8 cellular contexts compared by ENCODE assay signal in genomic region chr6:157274471-157275226, GRCh38. TPM values are rescaled to one million over a fixed set of nuclear protein-coding genes. Genes with fewer than 3 reads are reported as not detected.
DNase-seq lines count a peak whose midpoint lies in the region; ATAC-seq and TF ChIP-seq lines count a peak whose summit lies in the region.

No MANE protein-coding gene starts in this region.

- ATAC-seq in GM19463 (IDR thresholded peaks at IDR 0.05; ENCODE audit: unreplicated experiment) = peak; percentile 87

- peak; percentile 32 for TF ChIP-seq CTCF in epithelial cell of esophagus (IDR thresholded peaks at IDR 0.05; ENCODE audit: insufficient read depth, low read depth, low read length, missing control alignments)

- peaks cover 12 to 14% (median 12%) of the 10 kb centered on the region in 3 donors for H3K4me1 Mint-ChIP-seq in CD8-positive, alpha-beta memory T cell

- H3K9me3 Mint-ChIP-seq in CD8-positive, alpha-beta memory T cell = peaks cover 0 to 4% (median 0%) of the 10 kb centered on the region in 5 donors

- peak overlapping the region; percentile 92 to 97 (median 95) for H3K27ac Mint-ChIP-seq in CD8-positive, alpha-beta memory T cell

- peak; percentile 78 to 88 (median 85) for DNase-seq in CD8-positive, alpha-beta memory T cell
- DNase-seq in HK-2 (ENCODE audit: unreplicated experiment) = peak; percentile 77
- DNase-seq in NOMO-1 treated with dmso at 0.1 percent for 144 hours (lab: John Stamatoyannopoulos, UW; ENCODE audit: unreplicated experiment) = peak; percentile 64
- peak; percentile 79 for DNase-seq in activated T-cell treated with anti-CD3 and anti-CD28 coated beads for 1 hour (ENCODE audit: low read depth)
- peak; percentile 67 for DNase-seq in epithelial cell of esophagus (ENCODE audit: low read depth)
- peak; percentile 57 for DNase-seq in mucosa of gallbladder (ENCODE audit: low spot score)
- DNase-seq in stimulated activated CD8-positive, alpha-beta memory T cell treated with anti-CD3 and anti-CD28 coated beads, Interleukin-4, amount 100 ng/mL, for 4 hours (ENCODE audit: low read depth in 2 of 2, low spot score in 1 of 2) = peak; percentile 65 to 74

- H3K4me1 ChIP-seq in CD8-positive, alpha-beta memory T cell (ENCODE audit: insufficient read depth, low read length) = peaks cover 11% of the 10 kb centered on the region

- peaks cover 0 to 4% (median 2%) of the 10 kb centered on the region in 3 donors for H3K36me3 Mint-ChIP-seq in CD8-positive, alpha-beta memory T cell

- H3K4me3 ChIP-seq in CD8-positive, alpha-beta memory T cell (ENCODE audit: low read length) = peak overlapping the region; percentile 76
- peak overlapping the region; percentile 57 for H3K4me3 ChIP-seq in epithelial cell of esophagus (ENCODE audit: low read length)

- H3K27ac ChIP-seq in CD8-positive, alpha-beta memory T cell (ENCODE audit: low read depth, low read length) = peak overlapping the region; percentile 75

- CTCF ChIA-PET in CD8-positive, alpha-beta memory T cell (lab: Charles Lee) = interaction anchor here (0.6 to 2.9 kb wide), 13 partner anchors 9 to 1960 kb away, joined by 3 to 16 read pairs (median 5); no protein-coding TSS in a partner anchor

- POLR2A ChIA-PET in CD8-positive, alpha-beta memory T cell (lab: Charles Lee) = interaction anchor here (1.2 to 1.4 kb wide), 3 partner anchors 16 to 39 kb away, joined by 3 to 12 read pairs (median 4); no protein-coding TSS in a partner anchor

- peaks cover 0 to 3% of the 10 kb centered on the region in 2 donors for H3K27me3 Mint-ChIP-seq in CD8-positive, alpha-beta memory T cell

- no peaks in the 10 kb centered on the region for H3K27me3 ChIP-seq in CD8-positive, alpha-beta memory T cell (ENCODE audit: insufficient read depth, low read length, poor library complexity, severe bottlenecking)

- H3K9me3 ChIP-seq in CD8-positive, alpha-beta memory T cell (ENCODE audit: low read length) = no peaks in the 10 kb centered on the region

- H3K4me3 Mint-ChIP-seq in CD8-positive, alpha-beta memory T cell = peak overlapping the region; percentile 91 to 99 (median 92)

- H3K36me3 ChIP-seq in CD8-positive, alpha-beta memory T cell (ENCODE audit: insufficient read depth, low read length) = no peaks in the 10 kb centered on the region

RNA-seq across cellular contexts. Expression of gene TMEM242, which starts 48.7 kb away (rescaled TPM):
- total RNA-seq in CD8-positive, alpha-beta memory T cell = 10 to 100 TPM; 11.0 to 11.9 TPM
- 12.1 TPM for polyA plus RNA-seq in CD8-positive, alpha-beta memory T cell
- 13.1 TPM for total RNA-seq in mucosa of gallbladder

Comparison
In these comparisons a context has a peak if more than half of its experiments do, and no peak if none do; other contexts are left out.
1. Peak in every context shown above with its lines: DNase-seq, ATAC-seq, H3K4me3 ChIP-seq and H3K27ac ChIP-seq.